In the genomic region with DNA sequence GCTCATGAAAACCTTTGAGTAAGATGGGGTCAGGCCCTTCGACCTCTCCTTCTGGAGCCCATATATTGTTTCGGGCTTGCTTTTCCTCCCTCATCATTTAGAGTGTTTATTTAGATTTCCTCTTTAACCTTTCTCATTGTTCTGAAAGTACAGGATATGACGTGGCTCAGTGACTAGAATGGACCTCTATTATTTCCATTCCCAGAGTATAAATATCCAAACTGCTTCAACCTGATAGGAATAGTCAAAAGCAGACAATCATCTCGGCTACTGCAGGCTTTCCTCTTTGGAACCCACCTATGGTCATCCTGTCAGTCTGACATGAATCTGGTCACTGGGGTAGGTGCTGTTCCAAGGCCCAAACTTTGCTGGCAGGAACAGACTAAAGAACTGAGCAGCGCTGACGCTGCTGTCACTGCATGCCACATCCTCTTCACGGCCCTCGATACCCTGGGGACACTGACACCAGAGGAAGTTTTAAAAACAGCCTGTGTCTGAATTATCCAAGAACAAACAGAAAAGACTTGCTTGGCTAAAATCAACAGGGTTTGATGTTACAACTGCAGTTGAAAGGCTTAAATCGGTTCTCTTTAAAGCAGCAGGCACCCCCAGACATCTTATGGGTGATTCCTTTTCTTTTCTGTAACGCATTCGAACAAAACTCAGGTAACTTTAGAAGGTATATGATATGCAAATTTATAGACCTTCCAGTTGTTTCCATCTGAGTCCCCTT, we compare ENCODE assay signal across 9 cellular contexts. TPM values are rescaled to one million over a fixed set of nuclear protein-coding genes. Genes with fewer than 3 reads are reported as not detected.
DNase-seq lines count a peak whose midpoint lies in the region; ATAC-seq and TF ChIP-seq lines count a peak whose summit lies in the region.
"Had no signal": no experiment of that assay in that cellular context is flagged by ENCODE, and none has a peak within 500 bp of the region (broad histone marks: within the 10 kb centered on the region; RNA-seq: fewer than 3 reads in every experiment).

No MANE protein-coding gene starts in this region.

- no peaks in the 10 kb centered on the region for H3K9me3 ChIP-seq in CD4-positive, alpha-beta T cell (ENCODE audit: control insufficient read depth, low read length)

- H3K4me3 Mint-ChIP-seq in CD4-positive, alpha-beta T cell: peak overlapping the region; percentile 72
- peak overlapping the region; percentile 54 for H3K4me3 Mint-ChIP-seq in activated CD4-positive, alpha-beta memory T cell treated with anti-CD3 and anti-CD28 coated beads for 36 hours

- TF ChIP-seq CTCF in CD4-positive, alpha-beta T cell (IDR thresholded peaks at IDR 0.05): no peak
- TF ChIP-seq CTCF in epithelial cell of esophagus (IDR thresholded peaks at IDR 0.05; ENCODE audit: insufficient read depth, low read depth, low read length, missing control alignments): no peak

- POLR2A ChIA-PET in CD4-positive, alpha-beta T cell (lab: Charles Lee): interaction anchor here (0.6 to 1.9 kb wide), 16 partner anchors 19 to 1637 kb away, joined by 3 to 24 read pairs (median 4); partner anchors contain the start of genes APOLD1, BORCS5, DUSP16 and SMIM10L1
- POLR2A ChIA-PET in activated CD4-positive, alpha-beta memory T cell treated with anti-CD3 and anti-CD28 coated beads for 36 hours (lab: Charles Lee): interaction anchor here (1.5 kb wide), 1 partner anchor 91 kb away, joined by 3 read pairs; no protein-coding TSS in a partner anchor

- no peak overlapping the region for H3K4me3 ChIP-seq in epithelial cell of esophagus (ENCODE audit: low read length)

- H3K4me1 Mint-ChIP-seq in CD4-positive, alpha-beta T cell (ENCODE audit: low read depth): peaks cover 54% of the 10 kb centered on the region
- H3K4me1 Mint-ChIP-seq in activated CD4-positive, alpha-beta memory T cell treated with anti-CD3 and anti-CD28 coated beads for 36 hours (ENCODE audit: low read depth): peaks cover 49% of the 10 kb centered on the region

- H3K27ac ChIP-seq in CD4-positive, alpha-beta T cell (ENCODE audit: low read depth, low read length): peak overlapping the region; percentile 70

- H3K27ac Mint-ChIP-seq in CD4-positive, alpha-beta T cell: peak overlapping the region; percentile 97
- peak overlapping the region; percentile 91 for H3K27ac Mint-ChIP-seq in activated CD4-positive, alpha-beta memory T cell treated with anti-CD3 and anti-CD28 coated beads for 36 hours

- H3K36me3 Mint-ChIP-seq in CD4-positive, alpha-beta T cell (ENCODE audit: low read depth): peaks cover 2% of the 10 kb centered on the region
- peaks cover under 1% of the 10 kb centered on the region for H3K36me3 Mint-ChIP-seq in activated CD4-positive, alpha-beta memory T cell treated with anti-CD3 and anti-CD28 coated beads for 36 hours

- H3K27me3 ChIP-seq in CD4-positive, alpha-beta T cell (ENCODE audit: control insufficient read depth, insufficient read depth, low read length): no peaks in the 10 kb centered on the region

- no peaks in the 10 kb centered on the region for H3K9me3 Mint-ChIP-seq in CD4-positive, alpha-beta T cell
- no peaks in the 10 kb centered on the region for H3K9me3 Mint-ChIP-seq in activated CD4-positive, alpha-beta memory T cell treated with anti-CD3 and anti-CD28 coated beads for 36 hours

- intact Hi-C loops in CD4-positive, alpha-beta T cell (cut with DNase I, micrococcal nuclease): loop anchor here in 1 of 2 experiments (1.0 to 5.0 kb wide), 3 partner anchors 20 to 431 kb away; no protein-coding TSS in a partner anchor
- intact Hi-C loops in activated CD4-positive, alpha-beta memory T cell treated with anti-CD3 and anti-CD28 coated beads for 36 hours (cut with micrococcal nuclease): loop anchor here (1.0 to 10.0 kb wide), 5 partner anchors 20 to 453 kb away; partner anchors contain the start of genes BORCS5, GSG1 and MANSC1

- DNase-seq in CD4-positive, alpha-beta T cell: peak; percentile 45 to 66 (median 56)
- peak; percentile 69 for DNase-seq in activated CD4-positive, alpha-beta memory T cell treated with anti-CD3 and anti-CD28 coated beads for 36 hours
- DNase-seq in epithelial cell of esophagus (ENCODE audit: low read depth) (peak; percentile 23), pulmonary artery endothelial cell (ENCODE audit: low read depth, low spot score) (peak; percentile 78), ecto neural progenitor cell (ENCODE audit: low spot score) (no peak), islet precursor cell (no peak)

- CTCF ChIA-PET in CD4-positive, alpha-beta T cell (lab: Charles Lee): interaction anchor here (0.6 kb wide), 1 partner anchor 63 kb away, joined by 3 read pairs; no protein-coding TSS in a partner anchor
- CTCF ChIA-PET in activated CD4-positive, alpha-beta memory T cell treated with anti-CD3 and anti-CD28 coated beads for 36 hours (lab: Charles Lee): interaction anchor here (1.0 to 6.7 kb wide), 3 partner anchors 20 to 88 kb away, joined by 3 to 56 read pairs (median 4); no protein-coding TSS in a partner anchor

- H3K27me3 Mint-ChIP-seq in CD4-positive, alpha-beta T cell: no peaks in the 10 kb centered on the region
- H3K27me3 Mint-ChIP-seq in activated CD4-positive, alpha-beta memory T cell treated with anti-CD3 and anti-CD28 coated beads for 36 hours: no peaks in the 10 kb centered on the region

- ATAC-seq in CD4-positive, alpha-beta T cell (ENCODE audit: poor library complexity): peak; percentile 78
- ATAC-seq in GM19372 (IDR thresholded peaks at IDR 0.05; ENCODE audit: low read depth, unreplicated experiment) (peak; percentile 55), HG03457 (IDR thresholded peaks at IDR 0.05; ENCODE audit: unreplicated experiment) (peak; percentile 74)
- ATAC-seq: HCT116 had no signal

RNA-seq across cellular contexts. Expression of gene DDX47, which starts 5.0 kb away (rescaled TPM):
- total RNA-seq in CD4-positive, alpha-beta T cell: 100 to 1,000 TPM; 153 TPM
- total RNA-seq in activated CD4-positive, alpha-beta memory T cell treated with anti-CD3 and anti-CD28 coated beads for 36 hours: 10 to 100 TPM; 75.2 to 75.3 TPM
- 66.1 and 90.0 TPM in 2 replicates for total RNA-seq in pulmonary artery endothelial cell

RNA-seq across cellular contexts. Expression of gene APOLD1, which starts 22.7 kb away (rescaled TPM):
- total RNA-seq in CD4-positive, alpha-beta T cell: 1 to 10 TPM; 1.8 to 3.4 TPM
- total RNA-seq in activated CD4-positive, alpha-beta memory T cell treated with anti-CD3 and anti-CD28 coated beads for 36 hours: 1 to 10 TPM; 3.4 to 4.4 TPM
- total RNA-seq in pulmonary artery endothelial cell: 3.8 and 5.6 TPM in 2 replicates

Comparison
In these comparisons a context has a peak if more than half of its experiments do, and no peak if none do; other contexts are left out.
1. DNase-seq: peak in CD4-positive, alpha-beta T cell (10 of 10), activated CD4-positive, alpha-beta memory T cell treated with anti-CD3 and anti-CD28 coated beads for 36 hours (single experiment), epithelial cell of esophagus (single experiment) and pulmonary artery endothelial cell (single experiment); none in ecto neural progenitor cell (single experiment) and islet precursor cell (single experiment).
2. Peak in every context shown above with its lines, with median percentiles within 50 percentile points of each other: ATAC-seq.